ENCODE assay signal across 1 cellular context in the genomic region with DNA sequence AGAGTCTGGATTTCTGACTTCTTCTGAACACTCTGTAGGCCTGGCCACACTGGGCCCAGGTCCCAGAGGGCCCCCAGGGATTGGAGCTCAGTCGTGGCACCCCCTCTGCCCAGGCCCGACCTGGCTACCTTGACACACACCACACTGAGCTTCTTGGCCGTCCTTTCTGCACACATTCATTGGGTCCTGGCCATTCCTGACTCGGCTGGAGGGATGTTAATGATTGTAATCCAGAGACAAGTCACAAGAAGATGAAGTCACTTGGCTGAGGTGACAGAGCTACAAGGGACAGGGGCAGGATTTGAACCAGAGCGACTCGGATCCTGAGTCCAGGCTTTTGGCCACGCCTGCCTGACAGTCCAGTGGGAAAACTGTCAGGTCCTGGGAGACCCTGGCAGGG.
TF ChIP-seq lines count a peak whose summit lies in the region.

No MANE protein-coding gene starts in this region.

TF ChIP-seq in H1, 55 proteins besides CTCF, POLR2A, EP300 and RAD21:
- TF ChIP-seq FOSL1 (IDR thresholded peaks at IDR 0.05; ENCODE audit: insufficient read depth, low read depth, low read length) (no peak), NRF1 (IDR thresholded peaks at IDR 0.05; ENCODE audit: low read depth, low read length) (no peak), TBP (IDR thresholded peaks at IDR 0.05; ENCODE audit: low read depth, low read length) (no peak), SP2 (IDR thresholded peaks at IDR 0.05; ENCODE audit: low read length) (no peak), NANOG (IDR thresholded peaks at IDR 0.05; ENCODE audit: insufficient read depth, low read depth, low read length, poor library complexity, severe bottlenecking) (no peak), RNF2 (IDR thresholded peaks at IDR 0.05; ENCODE audit: borderline replicate concordance, low read depth, low read length, missing control alignments, poor library complexity, severe bottlenecking) (no peak), YY1 (IDR thresholded peaks at IDR 0.05; ENCODE audit: low read depth, low read length) (no peak), GTF2F1 (IDR thresholded peaks at IDR 0.05; ENCODE audit: borderline replicate concordance, low read depth, low read length) (no peak), JUN (IDR thresholded peaks at IDR 0.05; ENCODE audit: low read depth, low read length) (no peak), RFX5 (IDR thresholded peaks at IDR 0.05; ENCODE audit: borderline replicate concordance, low read depth, low read length) (no peak), CHD1 (IDR thresholded peaks at IDR 0.05; ENCODE audit: low read depth, low read length) (no peak), CREB1 (IDR thresholded peaks at IDR 0.05) (no peak), BACH1 (IDR thresholded peaks at IDR 0.05; ENCODE audit: low read length) (no peak), SRF (IDR thresholded peaks at IDR 0.05; ENCODE audit: low read depth, low read length) (no peak), BRCA1 (IDR thresholded peaks at IDR 0.05; ENCODE audit: low read depth, low read length) (no peak)
- TF ChIP-seq, protein P1, sequence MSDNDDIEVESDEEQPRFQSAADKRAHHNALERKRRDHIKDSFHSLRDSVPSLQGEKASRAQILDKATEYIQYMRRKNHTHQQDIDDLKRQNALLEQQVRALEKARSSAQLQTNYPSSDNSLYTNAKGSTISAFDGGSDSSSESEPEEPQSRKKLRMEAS (IDR thresholded peaks at IDR 0.05) = no peak
- TF ChIP-seq, protein P2, sequence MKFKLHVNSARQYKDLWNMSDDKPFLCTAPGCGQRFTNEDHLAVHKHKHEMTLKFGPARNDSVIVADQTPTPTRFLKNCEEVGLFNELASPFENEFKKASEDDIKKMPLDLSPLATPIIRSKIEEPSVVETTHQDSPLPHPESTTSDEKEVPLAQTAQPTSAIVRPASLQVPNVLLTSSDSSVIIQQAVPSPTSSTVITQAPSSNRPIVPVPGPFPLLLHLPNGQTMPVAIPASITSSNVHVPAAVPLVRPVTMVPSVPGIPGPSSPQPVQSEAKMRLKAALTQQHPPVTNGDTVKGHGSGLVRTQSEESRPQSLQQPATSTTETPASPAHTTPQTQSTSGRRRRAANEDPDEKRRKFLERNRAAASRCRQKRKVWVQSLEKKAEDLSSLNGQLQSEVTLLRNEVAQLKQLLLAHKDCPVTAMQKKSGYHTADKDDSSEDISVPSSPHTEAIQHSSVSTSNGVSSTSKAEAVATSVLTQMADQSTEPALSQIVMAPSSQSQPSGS (IDR thresholded peaks at IDR 0.05; ENCODE audit: low read length) = no peak
- TF ChIP-seq, protein P3, sequence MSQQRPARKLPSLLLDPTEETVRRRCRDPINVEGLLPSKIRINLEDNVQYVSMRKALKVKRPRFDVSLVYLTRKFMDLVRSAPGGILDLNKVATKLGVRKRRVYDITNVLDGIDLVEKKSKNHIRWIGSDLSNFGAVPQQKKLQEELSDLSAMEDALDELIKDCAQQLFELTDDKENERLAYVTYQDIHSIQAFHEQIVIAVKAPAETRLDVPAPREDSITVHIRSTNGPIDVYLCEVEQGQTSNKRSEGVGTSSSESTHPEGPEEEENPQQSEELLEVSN (IDR thresholded peaks at IDR 0.05) = no peak
